In the genomic region with DNA sequence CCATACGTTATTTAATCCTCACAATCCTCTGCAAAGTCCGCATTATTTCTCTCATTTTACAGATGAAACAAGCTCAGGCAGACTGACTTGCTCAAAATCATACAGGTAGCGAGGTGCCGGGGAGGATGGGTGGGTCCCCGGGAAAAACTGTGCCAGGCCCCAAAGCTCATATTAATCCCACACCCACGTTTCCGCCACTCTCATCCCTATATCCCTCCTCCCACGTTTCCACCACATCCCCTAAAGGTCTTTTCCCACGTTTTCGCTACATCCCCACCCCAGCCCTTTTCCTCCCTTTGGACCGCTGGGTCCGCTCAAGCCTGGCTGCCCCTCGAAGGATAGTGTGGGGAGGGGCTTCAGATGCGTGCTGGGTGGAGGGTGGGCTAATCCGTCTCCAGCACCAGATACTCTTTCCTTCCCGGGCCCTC, we compare ENCODE assay signal across 8 cellular contexts. TPM values are rescaled to one million over a fixed set of nuclear protein-coding genes. Genes with fewer than 3 reads are reported as not detected.
DNase-seq lines count a peak whose midpoint lies in the region; ATAC-seq and TF ChIP-seq lines count a peak whose summit lies in the region.

No MANE protein-coding gene starts in this region.

- no peaks in the 10 kb centered on the region for H3K9me3 ChIP-seq in Panc1 (ENCODE audit: control insufficient read depth, insufficient read depth, low read depth, low read length)

- CTCF ChIA-PET in Panc1 (lab: Charles Lee), result interaction anchor here (0.7 kb wide), 2 partner anchors 21 to 71 kb away, joined by 7 to 8 read pairs; no protein-coding TSS in a partner anchor

- no peaks in the 10 kb centered on the region for H3K4me1 ChIP-seq in Panc1 (ENCODE audit: control insufficient read depth, insufficient read depth, low read length)

- no peaks in the 10 kb centered on the region for H3K27me3 Mint-ChIP-seq in progenitor cell of endocrine pancreas

- POLR2A ChIA-PET in Panc1 (lab: Charles Lee), result interaction anchor here (0.7 kb wide), 1 partner anchor 64 kb away, joined by 8 read pairs; no protein-coding TSS in a partner anchor

- in situ Hi-C loops in Panc1 (cut with HindIII; ENCODE audit: low pct_unique_long_range_greater_than_20kb, low sequenced_read_pairs), result no loop called here

- H3K9me3 Mint-ChIP-seq in progenitor cell of endocrine pancreas (ENCODE audit: low read depth), result no peaks in the 10 kb centered on the region

- H3K27ac ChIP-seq in Panc1 (ENCODE audit: low read length), result peak overlapping the region; percentile 92

- H3K4me3 Mint-ChIP-seq in progenitor cell of endocrine pancreas (ENCODE audit: low read depth), result peak overlapping the region; percentile 90

- H3K4me3 ChIP-seq in GM06990 (replicated peaks; ENCODE audit: low read depth, low read length) (peak overlapping the region; percentile 86), Panc1 (ENCODE audit: low read depth in 2 of 2, low read length in 2 of 2) (peak overlapping the region; percentile 71 to 76), epithelial cell of proximal tubule (ENCODE audit: low read depth, low read length) (peak overlapping the region; percentile 97)

- DNase-seq in GM06990 (ENCODE audit: extremely low read depth, insufficient read length), result no peak
- no peak for DNase-seq in Panc1 (ENCODE audit: low read depth, low spot score)
- no peak for DNase-seq in epithelial cell of proximal tubule (ENCODE audit: low read depth)
- DNase-seq in progenitor cell of endocrine pancreas (ENCODE audit: low spot score, unreplicated experiment), result no peak
- no peak for DNase-seq in NCI-H1694 (lab: John Stamatoyannopoulos, UW)
- no peak for DNase-seq in activated effector memory CD4-positive, alpha-beta T cell treated with Interleukin-2 at 50 U/mL for 16 hours

- H3K36me3 Mint-ChIP-seq in progenitor cell of endocrine pancreas (ENCODE audit: insufficient read depth), result peaks cover 2% of the 10 kb centered on the region

- peaks cover 33% of the 10 kb centered on the region for H3K4me1 Mint-ChIP-seq in progenitor cell of endocrine pancreas (ENCODE audit: low read depth)

- H3K27me3 ChIP-seq in GM06990 (replicated peaks; ENCODE audit: control insufficient read depth, insufficient read depth, low read length), result no peaks in the 10 kb centered on the region
- no peaks in the 10 kb centered on the region for H3K27me3 ChIP-seq in Panc1 (ENCODE audit: control insufficient read depth, insufficient read depth, low read length)

- no peak for TF ChIP-seq CTCF in GM06990 (IDR thresholded peaks at IDR 0.05; ENCODE audit: insufficient read depth, low read length, poor library complexity, severe bottlenecking)
- TF ChIP-seq CTCF in Panc1 (IDR thresholded peaks at IDR 0.05), result no peak
- no peak for TF ChIP-seq CTCF in epithelial cell of proximal tubule (conservative IDR thresholded peaks at IDR 0.05; ENCODE audit: low read depth, low read length)
- TF ChIP-seq CTCF in progenitor cell of endocrine pancreas (IDR thresholded peaks at IDR 0.05; ENCODE audit: unreplicated experiment), result no peak

- peak overlapping the region; percentile 95 for H3K27ac Mint-ChIP-seq in progenitor cell of endocrine pancreas

- no TSS peak for BruUV-seq in Panc1 (replicated peaks; lab: Mats Ljungman, UMichigan)

- H3K36me3 ChIP-seq in GM06990 (ENCODE audit: control insufficient read depth, insufficient read depth, low read length) (no peaks in the 10 kb centered on the region), Panc1 (ENCODE audit: control insufficient read depth, insufficient read depth, low read length) (0 out of 2 replicates have a peak, but pooled peaks cover 3% of the 10 kb centered on the region)

- intact Hi-C loops in Panc1 (cut with micrococcal nuclease; ENCODE audit: unreplicated experiment), result no loop called here

- ATAC-seq in Panc1, result no peak
- ATAC-seq in GM19397 (IDR thresholded peaks at IDR 0.05; ENCODE audit: unreplicated experiment), result no peak
- ATAC-seq in HG03280 (IDR thresholded peaks at IDR 0.05; ENCODE audit: unreplicated experiment), result no peak

RNA-seq across cellular contexts. Expression of a gene that starts 0.4 kb away (rescaled TPM):
- total RNA-seq in Panc1 (2021; ENCODE audit: unreplicated experiment), result 5.1 TPM
- polyA plus RNA-seq in Panc1 (2012; ENCODE audit: insufficient read length), result 1.2 TPM
- total RNA-seq in epithelial cell of proximal tubule, result 1.6 and 1.7 TPM in 2 replicates
- 27.6 and 29.5 TPM in 2 replicates for total RNA-seq in progenitor cell of endocrine pancreas
